Comparison of ENCODE assay signal across 8 cellular contexts in the genomic region with DNA sequence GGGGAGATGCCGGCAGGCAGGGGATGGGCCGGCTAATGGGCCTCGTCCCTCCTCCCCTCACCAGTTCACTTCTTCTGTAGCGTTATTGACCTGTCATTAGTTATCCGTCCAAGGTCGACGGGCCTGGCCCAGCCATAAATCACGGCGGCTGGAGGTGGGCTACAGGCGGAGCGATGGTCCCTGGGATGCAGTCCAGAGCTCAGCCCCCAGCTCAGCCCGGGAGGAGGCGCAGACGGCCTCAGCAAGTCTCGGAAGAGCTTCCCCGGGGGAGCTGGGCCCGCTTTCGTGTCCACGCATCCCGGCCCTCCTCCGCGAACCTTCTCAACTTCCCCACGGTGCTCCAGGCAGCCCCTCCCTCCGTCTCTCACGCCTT. TPM values are rescaled to one million over a fixed set of nuclear protein-coding genes. Genes with fewer than 3 reads are reported as not detected.
A peak's percentile ranks its signal among the peaks of the same experiment; 100 is the strongest.
DNase-seq lines count a peak whose midpoint lies in the region; ATAC-seq and TF ChIP-seq lines count a peak whose summit lies in the region.

No MANE protein-coding gene starts in this region.

- no peak overlapping the region for H3K27ac Mint-ChIP-seq in Calu3 (ENCODE audit: unreplicated experiment)
- H3K27ac Mint-ChIP-seq in effector memory CD8-positive, alpha-beta T cell, result peak overlapping the region in 1 of 2 donors; percentile 41
- H3K27ac Mint-ChIP-seq in osteocyte (ENCODE audit: unreplicated experiment), result no peak overlapping the region

- H3K36me3 Mint-ChIP-seq in Calu3 (ENCODE audit: insufficient read depth, unreplicated experiment), result peaks cover 19% of the 10 kb centered on the region
- H3K36me3 Mint-ChIP-seq in effector memory CD8-positive, alpha-beta T cell (ENCODE audit: insufficient read depth), result no peaks in the 10 kb centered on the region
- no peaks in the 10 kb centered on the region for H3K36me3 Mint-ChIP-seq in osteocyte (ENCODE audit: unreplicated experiment)

- no TSS peak for BruUV-seq in Calu3 (replicated peaks; lab: Mats Ljungman, UMichigan)

- DNase-seq in Calu3 (no peak), NCI-H748 treated with DMSO at 0.1 percent for 48 hours (lab: John Stamatoyannopoulos, UW) (peak; percentile 6), osteocyte (ENCODE audit: extremely low spot score, unreplicated experiment) (no peak)
- DNase-seq in effector memory CD8-positive, alpha-beta T cell, result no peak

- no peak for TF ChIP-seq CTCF in Calu3 (IDR thresholded peaks at IDR 0.05; ENCODE audit: unreplicated experiment)
- no peak for TF ChIP-seq CTCF in osteocyte (IDR thresholded peaks at IDR 0.05)

- CTCF ChIA-PET in Calu3 (lab: Charles Lee), result interaction anchor here (0.6 to 1.5 kb wide), 6 partner anchors 10 to 558 kb away, joined by 3 to 11 read pairs (median 4); no protein-coding TSS in a partner anchor

- H3K4me3 Mint-ChIP-seq in Calu3 (ENCODE audit: low read depth, unreplicated experiment) (peak overlapping the region; percentile 75), osteocyte (ENCODE audit: unreplicated experiment) (peak overlapping the region; percentile 70)
- peak overlapping the region; percentile 74 to 77 for H3K4me3 Mint-ChIP-seq in effector memory CD8-positive, alpha-beta T cell

- H3K9me3 Mint-ChIP-seq in Calu3 (ENCODE audit: low read depth, unreplicated experiment), result no peaks in the 10 kb centered on the region
- no peaks in the 10 kb centered on the region for H3K9me3 Mint-ChIP-seq in effector memory CD8-positive, alpha-beta T cell
- H3K9me3 Mint-ChIP-seq in osteocyte (ENCODE audit: unreplicated experiment), result no peaks in the 10 kb centered on the region

- ATAC-seq in effector memory CD8-positive, alpha-beta T cell (replicated peaks), result no peak
- ATAC-seq in HG03139 (IDR thresholded peaks at IDR 0.05; ENCODE audit: unreplicated experiment) (no peak), GM21825 (IDR thresholded peaks at IDR 0.05; ENCODE audit: unreplicated experiment) (no peak), HG02642 (IDR thresholded peaks at IDR 0.05; ENCODE audit: poor library complexity, unreplicated experiment) (no peak), GM21423 (IDR thresholded peaks at IDR 0.05; ENCODE audit: unreplicated experiment) (no peak)

- H3K4me1 Mint-ChIP-seq in Calu3 (ENCODE audit: low read depth, unreplicated experiment) (no peaks in the 10 kb centered on the region), osteocyte (ENCODE audit: unreplicated experiment) (peaks cover 15% of the 10 kb centered on the region)
- peaks cover 9 to 17% of the 10 kb centered on the region in 2 donors for H3K4me1 Mint-ChIP-seq in effector memory CD8-positive, alpha-beta T cell (ENCODE audit: low read depth in 2 of 2)

- intact Hi-C loops in Calu3 (cut with micrococcal nuclease; ENCODE audit: unreplicated experiment), result loop anchor here (5.0 kb wide), 1 partner anchor 272 kb away; no protein-coding TSS in a partner anchor

- H3K27me3 Mint-ChIP-seq in Calu3 (ENCODE audit: unreplicated experiment), result peaks cover 69% of the 10 kb centered on the region
- peaks cover 50 to 57% of the 10 kb centered on the region in 2 donors for H3K27me3 Mint-ChIP-seq in effector memory CD8-positive, alpha-beta T cell
- H3K27me3 Mint-ChIP-seq in osteocyte (ENCODE audit: unreplicated experiment), result peaks cover 34% of the 10 kb centered on the region

RNA-seq across cellular contexts. Expression of gene POLL, which starts 18.6 kb away (rescaled TPM):
- total RNA-seq in Calu3 (2022), result 25.7 and 28.4 TPM in 2 replicates
- total RNA-seq in osteocyte, result 35.0 and 36.8 TPM in 2 replicates

RNA-seq across cellular contexts. Expression of gene DPCD, which starts 18.7 kb away (rescaled TPM):
- total RNA-seq in Calu3 (2022), result 11.7 and 12.5 TPM in 2 replicates
- 14.9 and 15.3 TPM in 2 replicates for total RNA-seq in osteocyte
